33 cellular contexts compared by ENCODE assay signal in genomic region chr19:52442179-52442578, GRCh38. TPM values are rescaled to one million over a fixed set of nuclear protein-coding genes. Genes with fewer than 3 reads are reported as not detected.
"Had no signal": no experiment of that assay in that cellular context is flagged by ENCODE, and none has a peak within 500 bp of the region (broad histone marks: within the 10 kb centered on the region; RNA-seq: fewer than 3 reads in every experiment).

No MANE protein-coding gene starts in this region.

- H3K36me3 ChIP-seq: colonic mucosa, esophagus squamous epithelium had no signal

- H3K27ac Mint-ChIP-seq: dendritic cell treated with granulocyte-macrophage colony-stimulating factor and Interleukin-4, amounts not matched to agents 40 ng/mL and 50 ng/mL, for 4 days; effector memory CD8-positive, alpha-beta T cell; endodermal cell had no signal

- H3K27me3 Mint-ChIP-seq: dendritic cell treated with granulocyte-macrophage colony-stimulating factor and Interleukin-4, amounts not matched to agents 40 ng/mL and 50 ng/mL, for 4 days had no signal

- H3K9me3 ChIP-seq: colonic mucosa, gastrocnemius medialis had no signal

- FAIRE-seq: colon, endometrium, endothelial cell of umbilical vein, frontal cortex had no signal

- H3K4me3 ChIP-seq: colonic mucosa, coronary artery, dorsolateral prefrontal cortex, esophagus muscularis mucosa, esophagus squamous epithelium, gastrocnemius medialis, gastroesophageal sphincter, heart left ventricle, heart right ventricle had no signal

- H3K27me3 ChIP-seq: colonic mucosa, dorsolateral prefrontal cortex, esophagus muscularis mucosa, esophagus squamous epithelium, foreskin keratinocyte, gastrocnemius medialis, gastroesophageal sphincter, heart left ventricle, heart right ventricle had no signal

- H3K27ac ChIP-seq: colonic mucosa, coronary artery, dorsolateral prefrontal cortex, epithelial cell of prostate, esophagus muscularis mucosa, esophagus squamous epithelium, foreskin keratinocyte, gastrocnemius medialis, gastroesophageal sphincter, heart left ventricle, heart right ventricle had no signal

- H3K4me1 Mint-ChIP-seq: endodermal cell had no signal

- DNase-seq: colonic mucosa; cortex of kidney; dermis blood vessel endothelial cell; dorsolateral prefrontal cortex; effector CD4-positive, alpha-beta T cell; effector CD8-positive, alpha-beta T cell; effector memory CD4-positive, alpha-beta T cell; effector memory CD8-positive, alpha-beta T cell; endodermal cell; erythroblast; esophagus squamous epithelium; foreskin fibroblast; foreskin keratinocyte; foreskin melanocyte; gastrocnemius medialis; glutamatergic neuron; head of caudate nucleus; heart left ventricle; heart right ventricle had no signal

- H3K4me1 ChIP-seq: colonic mucosa, esophagus muscularis mucosa, esophagus squamous epithelium, foreskin keratinocyte, gastrocnemius medialis, gastroesophageal sphincter, heart left ventricle, heart right ventricle had no signal

- H3K4me3 Mint-ChIP-seq: dendritic cell treated with granulocyte-macrophage colony-stimulating factor and Interleukin-4, amounts not matched to agents 40 ng/mL and 50 ng/mL, for 4 days; effector memory CD8-positive, alpha-beta T cell; endodermal cell had no signal

- ATAC-seq: effector memory CD8-positive, alpha-beta T cell; esophagus mucosa; foreskin keratinocyte; gastrocnemius medialis; gastroesophageal sphincter; heart left ventricle; heart right ventricle had no signal

RNA-seq across cellular contexts. Expression of gene ZNF534, which starts 13.2 kb away (rescaled TPM):
- total RNA-seq: dermis blood vessel endothelial cell, dermis microvascular lymphatic vessel endothelial cell, endothelial cell of umbilical vein, epithelial cell of proximal tubule, esophagus mucosa, fibroblast of villous mesenchyme, glomerular endothelial cell had no signal
- polyA plus RNA-seq: endothelial cell of umbilical vein, foreskin keratinocyte had no signal
